8 cellular contexts compared by ENCODE assay signal in the genomic region with DNA sequence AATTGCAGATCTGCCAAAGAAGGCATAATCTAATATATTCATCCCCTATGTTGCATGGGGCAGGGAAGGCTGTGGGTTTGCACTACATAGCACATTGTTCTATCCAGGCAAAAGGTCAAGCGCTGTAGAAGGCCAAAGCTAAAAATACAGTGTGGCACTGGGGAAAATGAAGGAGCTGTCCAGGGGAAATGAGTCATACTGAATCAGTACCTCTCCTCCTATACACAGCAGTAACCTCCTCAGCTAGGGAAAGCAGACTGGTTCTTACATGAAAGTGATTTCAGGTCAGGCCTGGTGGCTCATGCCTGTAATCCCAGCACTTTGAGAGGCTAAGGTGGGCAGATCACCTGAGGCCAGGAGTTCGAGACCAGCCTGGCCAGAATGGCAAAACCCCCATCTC. TPM values are rescaled to one million over a fixed set of nuclear protein-coding genes. Genes with fewer than 3 reads are reported as not detected.
DNase-seq lines count a peak whose midpoint lies in the region; ATAC-seq and TF ChIP-seq lines count a peak whose summit lies in the region.
"Had no signal": no experiment of that assay in that cellular context is flagged by ENCODE, and none has a peak within 500 bp of the region (broad histone marks: within the 10 kb centered on the region; RNA-seq: fewer than 3 reads in every experiment).

No MANE protein-coding gene starts in this region.

- H3K27me3 ChIP-seq in adipocyte (replicated peaks; ENCODE audit: control insufficient read depth, insufficient read depth, low read length) (no peaks in the 10 kb centered on the region), right atrium auricular region (no peaks in the 10 kb centered on the region), subcutaneous abdominal adipose tissue (ENCODE audit: control insufficient read depth in 5 of 5, insufficient read depth in 4 of 5, low read length in 5 of 5) (no peaks in the 10 kb centered on the region)

- H3K36me3 ChIP-seq in adipocyte (ENCODE audit: control insufficient read depth, insufficient read depth, low read length, severe bottlenecking) (no peaks in the 10 kb centered on the region), right atrium auricular region (no peaks in the 10 kb centered on the region), subcutaneous abdominal adipose tissue (ENCODE audit: control insufficient read depth in 5 of 5, insufficient read depth in 5 of 5, low read length in 5 of 5) (no peaks in the 10 kb centered on the region)

- peaks cover 37% of the 10 kb centered on the region for H3K4me1 ChIP-seq in adipocyte (ENCODE audit: control insufficient read depth, insufficient read depth, low read length)
- peaks cover 0 to 59% of the 10 kb centered on the region in 2 donors for H3K4me1 ChIP-seq in right atrium auricular region
- peaks cover 8 to 30% (median 23%) of the 10 kb centered on the region in 5 donors for H3K4me1 ChIP-seq in subcutaneous abdominal adipose tissue (ENCODE audit: control insufficient read depth in 5 of 5, insufficient read depth in 5 of 5, low read length in 5 of 5)

- H3K27ac ChIP-seq in right atrium auricular region (peak overlapping the region; percentile 78 to 86), subcutaneous abdominal adipose tissue (ENCODE audit: low read depth, low read length) (peak overlapping the region; percentile 28)

- ATAC-seq in GM21515 (IDR thresholded peaks at IDR 0.05; ENCODE audit: unreplicated experiment), result no peak
- no peak for ATAC-seq in GM21576 (IDR thresholded peaks at IDR 0.05; ENCODE audit: unreplicated experiment)

- no peak overlapping the region for H3K9ac ChIP-seq in adipocyte (ENCODE audit: low read length)
- no peak overlapping the region for H3K9ac ChIP-seq in subcutaneous abdominal adipose tissue (ENCODE audit: low read length in 5 of 5)

- no peaks in the 10 kb centered on the region for H3K9me3 ChIP-seq in adipocyte (ENCODE audit: control insufficient read depth, low read length)
- no peaks in the 10 kb centered on the region for H3K9me3 ChIP-seq in right atrium auricular region
- no peaks in the 10 kb centered on the region for H3K9me3 ChIP-seq in subcutaneous abdominal adipose tissue (ENCODE audit: control insufficient read depth in 5 of 5, low read length in 5 of 5)

- peak overlapping the region; percentile 5 for H3K4me3 ChIP-seq in adipocyte (ENCODE audit: low read length)
- H3K4me3 ChIP-seq in right atrium auricular region, result no peak overlapping the region
- H3K4me3 ChIP-seq in subcutaneous abdominal adipose tissue (ENCODE audit: low read depth in 1 of 5, low read length in 5 of 5), result no peak overlapping the region

- no peak for TF ChIP-seq CTCF in right atrium auricular region (IDR thresholded peaks at IDR 0.05)

- peak; percentile 99 for DNase-seq in HT1080 (ENCODE audit: low read depth)
- DNase-seq in adipocyte (ENCODE audit: low read depth), result peak; percentile 83
- DNase-seq in right atrium auricular region (ENCODE audit: low spot score), result peak; percentile 73
- no peak for DNase-seq in GDM1 (lab: John Stamatoyannopoulos, UW)
- DNase-seq: NCI-H526 treated with DMSO at 0.1 percent for 48 hours had no signal

RNA-seq across cellular contexts. Expression of a gene that starts 31.0 kb away (rescaled TPM):
- total RNA-seq in HT1080 (2014; rRNA removed; shearing (Covaris generic)), result 27.2 and 33.9 TPM in 2 replicates
- 17.3 and 18.7 TPM in 2 replicates for polyA plus RNA-seq in HT1080 (2015; cell fraction: cytosol; rRNA removed)
- 15.3 and 15.5 TPM in 2 replicates for polyA plus RNA-seq in HT1080 (2015; cell fraction: nucleus; rRNA removed)
- total RNA-seq in right atrium auricular region, result 1,000 to 10,000 TPM in 1 of 2 donors, 100 to 1,000 TPM in 1; 918 to 1,103 TPM

Comparison
In these comparisons a context has a peak if more than half of its experiments do, and no peak if none do; other contexts are left out.
1. RNA of a gene that starts 31.0 kb away (total RNA-seq): 918 to 1,103 TPM in right atrium auricular region; 27.2 to 33.9 TPM in HT1080; every median in the first group is over 10 times any median in the second.